ENCODE assay signal across 24 cellular contexts in the genomic region with DNA sequence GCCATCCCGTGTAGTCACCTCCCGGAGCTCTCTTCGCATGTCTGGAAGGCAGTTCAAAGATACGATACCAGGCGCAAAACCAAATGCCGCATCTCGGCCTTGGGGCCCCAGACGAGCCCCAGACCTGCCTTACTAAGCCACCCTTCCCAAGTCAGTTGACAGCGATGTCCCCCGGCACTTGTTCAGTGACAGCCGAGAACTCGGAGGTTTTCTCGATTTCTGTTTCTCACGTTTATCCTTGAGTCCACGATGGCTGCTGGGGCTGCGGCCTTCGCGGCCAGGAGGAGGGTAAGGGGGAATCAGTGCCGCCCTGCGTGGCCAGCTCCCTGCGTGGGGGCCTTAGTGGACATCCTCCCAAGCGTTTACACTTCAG. TPM values are rescaled to one million over a fixed set of nuclear protein-coding genes. Genes with fewer than 3 reads are reported as not detected.
A peak's percentile ranks its signal among the peaks of the same experiment; 100 is the strongest.
DNase-seq lines count a peak whose midpoint lies in the region; ATAC-seq, FAIRE-seq and TF ChIP-seq lines count a peak whose summit lies in the region.
"Had no signal": no experiment of that assay in that cellular context is flagged by ENCODE, and none has a peak within 500 bp of the region (broad histone marks: within the 10 kb centered on the region; RNA-seq: fewer than 3 reads in every experiment).

No MANE protein-coding gene starts in this region.

- POLR2A ChIA-PET in CD4-positive, alpha-beta memory T cell (lab: Charles Lee; ENCODE audit: partially characterized antibody): no interaction called here
- POLR2A ChIA-PET in H1 (lab: Charles Lee; ENCODE audit: partially characterized antibody): interaction anchor here (0.6 to 1.0 kb wide), 2 partner anchors 50 to 55 kb away, joined by 3 to 4 read pairs; a partner anchor contains a TSS

- no peaks in the 10 kb centered on the region for H3K27me3 ChIP-seq in CD4-positive, alpha-beta memory T cell (ENCODE audit: insufficient read depth, low read length)
- H3K27me3 ChIP-seq in GM23338 (ENCODE audit: insufficient read depth): no peaks in the 10 kb centered on the region
- no peaks in the 10 kb centered on the region for H3K27me3 ChIP-seq in H1 (replicated peaks in 1 of 4; ENCODE audit: control insufficient read depth in 3 of 4, extremely low read depth in 1 of 4, insufficient read depth in 3 of 4, low read length in 3 of 4)
- H3K27me3 ChIP-seq in neutrophil: no peaks in the 10 kb centered on the region
- H3K27me3 ChIP-seq: body of pancreas, colonic mucosa, ovary had no signal

- H3K27ac ChIP-seq in CD4-positive, alpha-beta memory T cell (ENCODE audit: low read depth, low read length): no peak overlapping the region
- H3K27ac ChIP-seq in GM23338 (ENCODE audit: low read depth) (peak overlapping the region; percentile 63; the same call in 1 of the 2 replicates), H1 (ENCODE audit: low read depth, low read length) (peak overlapping the region; percentile 34; the same call in 1 of the 2 replicates), neutrophil (peak overlapping the region; percentile 96)
- H3K27ac ChIP-seq: body of pancreas, colonic mucosa, ovary had no signal

- no peaks in the 10 kb centered on the region for H3K27me3 Mint-ChIP-seq in CD4-positive, alpha-beta memory T cell
- H3K27me3 Mint-ChIP-seq in GM23338 (ENCODE audit: insufficient read depth, low read depth, poor library complexity): peaks cover 11% of the 10 kb centered on the region

- TF ChIP-seq CTCF in GM23338 (conservative IDR thresholded peaks at IDR 0.05; ENCODE audit: low read depth in 2 of 2) (no peak), H1 (IDR thresholded peaks at IDR 0.05; ENCODE audit: control extremely low read depth in 1 of 3, insufficient read depth in 1 of 3, low read depth in 1 of 3, low read length in 3 of 3) (no peak), neutrophil (IDR thresholded peaks at IDR 0.05) (no peak)

- TF ChIP-seq EP300 in H1 (IDR thresholded peaks at IDR 0.05; ENCODE audit: borderline replicate concordance in 1 of 2, low read depth in 2 of 2, low read length in 2 of 2): no peak

- H2AFZ ChIP-seq in GM23338: no peak overlapping the region
- H2AFZ ChIP-seq in H1 (ENCODE audit: low read length): no peak overlapping the region

- H3K18ac ChIP-seq in H1 (ENCODE audit: extremely low read depth, low read length): peak overlapping the region; percentile 19; the same call in 1 of the 2 replicates

- no peaks in the 10 kb centered on the region for H3F3A ChIP-seq in GM23338 (replicated peaks; ENCODE audit: low read depth)

- H3K36me3 Mint-ChIP-seq in CD4-positive, alpha-beta memory T cell: peaks cover 23 to 48% of the 10 kb centered on the region in 2 donors
- peaks cover 28% of the 10 kb centered on the region for H3K36me3 Mint-ChIP-seq in GM23338 (ENCODE audit: low read depth)

- H3K9me3 ChIP-seq in CD4-positive, alpha-beta memory T cell (ENCODE audit: control insufficient read depth in 1 of 2, low read length in 2 of 2): no peaks in the 10 kb centered on the region
- no peaks in the 10 kb centered on the region for H3K9me3 ChIP-seq in H1 (ENCODE audit: insufficient read depth in 2 of 2, low read depth in 1 of 2, low read length in 1 of 2)
- H3K9me3 ChIP-seq in neutrophil: no peaks in the 10 kb centered on the region
- H3K9me3 ChIP-seq: body of pancreas, colonic mucosa, mucosa of descending colon, ovary had no signal

- peaks cover 0 to 3% (median 0%) of the 10 kb centered on the region in 8 donors for H3K9me3 Mint-ChIP-seq in CD4-positive, alpha-beta memory T cell
- no peaks in the 10 kb centered on the region for H3K9me3 Mint-ChIP-seq in GM23338
- H3K9me3 Mint-ChIP-seq: T-helper 1 cell treated with Interleukin-12 subunit alpha and Interleukin-12 subunit beta and Interleukin-4 antibody, amounts not matched to agents 30 μg/mL and 1 μg/mL, for 36 hours had no signal

- H2BK12ac ChIP-seq in H1 (ENCODE audit: low read depth, low read length): no peak overlapping the region

- no peak for TF ChIP-seq RAD21 in H1 (IDR thresholded peaks at IDR 0.05 in 1 of 2, conservative IDR thresholded peaks at IDR 0.05 in 1 of 2; ENCODE audit: low read depth in 2 of 2, low read length in 2 of 2)

- H4K8ac ChIP-seq in H1 (ENCODE audit: extremely low read depth, insufficient read depth, low read length): no peak overlapping the region

- CTCF ChIA-PET in CD4-positive, alpha-beta memory T cell (lab: Charles Lee; ENCODE audit: partially characterized antibody): no interaction called here
- CTCF ChIA-PET in H1 (lab: Charles Lee; ENCODE audit: partially characterized antibody): interaction anchor here (1.0 to 1.1 kb wide), 2 partner anchors 21 to 57 kb away, joined by 3 to 4 read pairs; no protein-coding TSS in a partner anchor

- TF ChIP-seq POLR2A in H1 (IDR thresholded peaks at IDR 0.05; ENCODE audit: control extremely low read depth in 1 of 2, low read depth in 2 of 2, low read length in 2 of 2): no peak

- H3K23ac ChIP-seq in H1 (ENCODE audit: insufficient read length): no peak overlapping the region

- intact Hi-C loops in CD4-positive, alpha-beta memory T cell (cut with micrococcal nuclease): no loop called here

- H2BK120ac ChIP-seq in H1 (replicated peaks; ENCODE audit: low read depth, low read length): no peak overlapping the region

- no peaks in the 10 kb centered on the region for H3K9me2 ChIP-seq in GM23338 (ENCODE audit: insufficient read depth)

- H3K4me2 ChIP-seq in GM23338 (no peak overlapping the region), H1 (ENCODE audit: insufficient read depth in 1 of 2, low read depth in 2 of 2, low read length in 2 of 2) (peak overlapping the region in 1 of 2 experiments; percentile 27; a peak in 1 of 4 replicates)

- no peak overlapping the region; the same call in 1 of the 2 replicates for H2BK5ac ChIP-seq in H1 (ENCODE audit: low read depth, low read length)

- H3K4me1 ChIP-seq in CD4-positive, alpha-beta memory T cell (ENCODE audit: insufficient read depth, low read length): peaks cover 32% of the 10 kb centered on the region
- H3K4me1 ChIP-seq in GM23338 (ENCODE audit: insufficient read depth) (peaks cover 12% of the 10 kb centered on the region), H1 (replicated peaks in 1 of 4; ENCODE audit: control insufficient read depth in 3 of 4, insufficient read depth in 4 of 4, low read length in 3 of 4) (peaks cover 3 to 30% (median 13%) of the 10 kb centered on the region in 4 experiments), neutrophil (ENCODE audit: control insufficient read depth in 1 of 2, insufficient read depth in 1 of 2, low read depth in 1 of 2, low read length in 1 of 2) (peaks cover 76 to 78% of the 10 kb centered on the region in 2 experiments)
- H3K4me1 ChIP-seq: colonic mucosa had no signal

- H3K4me3 Mint-ChIP-seq in CD4-positive, alpha-beta memory T cell: no peak overlapping the region
- H3K4me3 Mint-ChIP-seq in GM23338: no peak overlapping the region
- H3K4me3 Mint-ChIP-seq: T-helper 1 cell treated with Interleukin-12 subunit alpha and Interleukin-12 subunit beta and Interleukin-4 antibody, amounts not matched to agents 30 μg/mL and 1 μg/mL, for 36 hours had no signal

- DNase-seq in CD4-positive, alpha-beta memory T cell: no peak
- DNase-seq in GM23338 (ENCODE audit: low spot score) (no peak), H1 (ENCODE audit: low read depth in 1 of 2, low spot score in 2 of 2) (no peak), DMS 273 (lab: John Stamatoyannopoulos, UW; ENCODE audit: unreplicated experiment) (no peak), H4 (ENCODE audit: low spot score) (no peak)
- DNase-seq: body of pancreas; colonic mucosa; foreskin fibroblast; hypothalamus; KG1; mucosa of descending colon; NCI-H1048; NCI-H2081 treated with DMSO at 0.1 percent for 48 hours; NCI-H510A; ovary; SHP77 treated with DMSO at 0.1 percent for 48 hours; stimulated activated CD4-positive, alpha-beta T cell treated with anti-CD3 and anti-CD28 coated beads, Interleukin-2, amount 100 ng/mL, for 48 hours; substantia nigra had no signal

- peaks cover 36% of the 10 kb centered on the region for H3K36me3 ChIP-seq in CD4-positive, alpha-beta memory T cell (ENCODE audit: insufficient read depth, low read length)
- H3K36me3 ChIP-seq in GM23338 (ENCODE audit: insufficient read depth) (no peaks in the 10 kb centered on the region), H1 (ENCODE audit: control insufficient read depth in 2 of 4, insufficient read depth in 4 of 4, low read length in 3 of 4) (peaks cover 2 to 24% (median 3%) of the 10 kb centered on the region in 4 experiments; a peak in 6 of 8 replicates), neutrophil (peaks cover 40% of the 10 kb centered on the region)
- H3K36me3 ChIP-seq: colonic mucosa, ovary had no signal

- H3K4ac ChIP-seq in H1 (replicated peaks; ENCODE audit: insufficient read length, low read depth, low read length): no peak overlapping the region

- no peak for FAIRE-seq in H1 (lab: Jason Lieb, UNC)
- FAIRE-seq: endothelial cell of umbilical vein had no signal

- H2BK15ac ChIP-seq in H1 (ENCODE audit: low read length): no peak overlapping the region

- H3K23me2 ChIP-seq in H1 (ENCODE audit: low read depth, low read length): no peaks in the 10 kb centered on the region; the same call in 1 of the 2 replicates

- H2AK5ac ChIP-seq in H1 (ENCODE audit: low read depth, low read length): no peak overlapping the region

- peak overlapping the region in 4 of 7 donors; percentile 46 to 89 (median 68) for H3K27ac Mint-ChIP-seq in CD4-positive, alpha-beta memory T cell
- H3K27ac Mint-ChIP-seq in GM23338: no peak overlapping the region; the same call in 1 of the 2 replicates
- H3K27ac Mint-ChIP-seq: T-helper 1 cell treated with Interleukin-12 subunit alpha and Interleukin-12 subunit beta and Interleukin-4 antibody, amounts not matched to agents 30 μg/mL and 1 μg/mL, for 36 hours had no signal

- H3K4me1 Mint-ChIP-seq in CD4-positive, alpha-beta memory T cell: peaks cover 35 to 86% (median 58%) of the 10 kb centered on the region in 4 donors
- peaks cover 42% of the 10 kb centered on the region for H3K4me1 Mint-ChIP-seq in GM23338

- ATAC-seq in GM23338 (no peak), GM19467 (IDR thresholded peaks at IDR 0.05; ENCODE audit: unreplicated experiment) (no peak), GM18868 (IDR thresholded peaks at IDR 0.05; ENCODE audit: unreplicated experiment) (no peak)
- ATAC-seq: activated CD4-positive, CD25-positive, alpha-beta regulatory T cell treated with anti-CD3 and anti-CD28 coated beads, Interleukin-2, amount 50 U/mL, for 24 hours; body of pancreas; mucosa of descending colon had no signal

- H2BK20ac ChIP-seq in H1 (ENCODE audit: low read length): no peak overlapping the region

- H3K56ac ChIP-seq in H1 (replicated peaks; ENCODE audit: insufficient read length, low read depth, low read length): no peak overlapping the region

- H3K9ac ChIP-seq in H1 (replicated peaks in 1 of 4; ENCODE audit: extremely low read depth in 1 of 4, low read depth in 3 of 4, low read length in 3 of 4): no peak overlapping the region

- WGBS in H1 (ENCODE audit: extremely low coverage in 1 of 2, insufficient coverage in 1 of 2, insufficient read length in 1 of 2, insufficient replicate concordance in 2 of 2, low coverage in 1 of 2, low lambda C conversion rate in 2 of 2, missing lambda C conversion rate in 1 of 2), 2 experiments: 96% methylated on average over 19 of the region's 22 CpGs; no CpG with 5 or more reads in 1 of the 2 experiments

- H3K79me1 ChIP-seq in H1 (ENCODE audit: low read depth, low read length): peaks cover 34% of the 10 kb centered on the region

- H3K4me3 ChIP-seq in CD4-positive, alpha-beta memory T cell (ENCODE audit: low read length in 2 of 2): no peak overlapping the region
- H3K4me3 ChIP-seq in GM23338 (no peak overlapping the region), H1 (ENCODE audit: extremely low read depth in 1 of 4, insufficient read depth in 2 of 4, low read depth in 3 of 4, low read length in 4 of 4) (no peak overlapping the region), neutrophil (ENCODE audit: low read depth in 1 of 2, low read length in 1 of 2) (no peak overlapping the region)
- H3K4me3 ChIP-seq: body of pancreas, colonic mucosa, mucosa of descending colon, ovary had no signal

- no peak overlapping the region for H3K14ac ChIP-seq in H1 (ENCODE audit: insufficient read length)

- no peak overlapping the region for H4K91ac ChIP-seq in H1 (replicated peaks; ENCODE audit: insufficient read length, low read length)

- no peak overlapping the region for H4K5ac ChIP-seq in H1 (ENCODE audit: insufficient read length, low read depth, low read length)

- H4K20me1 ChIP-seq in GM23338 (replicated peaks; ENCODE audit: insufficient read depth) (peaks cover 40% of the 10 kb centered on the region), H1 (replicated peaks in 1 of 2; ENCODE audit: control insufficient read depth in 1 of 2, insufficient read depth in 2 of 2, low read length in 2 of 2) (peaks cover 39 to 44% of the 10 kb centered on the region in 2 experiments)

- peaks cover 92% of the 10 kb centered on the region for H3K79me2 ChIP-seq in GM23338 (replicated peaks; ENCODE audit: insufficient read depth)
- H3K79me2 ChIP-seq in H1 (ENCODE audit: control insufficient read depth in 1 of 2, insufficient read depth in 2 of 2, low read length in 2 of 2): peaks cover 25 to 96% of the 10 kb centered on the region in 2 experiments

RNA-seq across cellular contexts. Expression of a gene that starts 7.3 kb away (rescaled TPM):
- total RNA-seq in CD4-positive, alpha-beta memory T cell: 100 to 1,000 TPM; 101 to 106 TPM
- 10 to 100 TPM; 54.1 to 70.9 TPM for polyA plus RNA-seq in CD4-positive, alpha-beta memory T cell
- total RNA-seq in GM23338 (2014; rRNA removed; shearing (Covaris generic)): 99.0 and 120 TPM in 2 replicates
- polyA plus RNA-seq in GM23338 (2016; fragmentation: Nextera tagmentation; extraction: Ambion mirVana): 48.3 and 49.8 TPM in 2 replicates
- total RNA-seq in H1 (2021; fragmentation: NEBNext Ultra II Directional; extraction: Animal tissue kit (Norgen Biotek cat#: 25700)): 75.3 and 75.8 TPM in 2 replicates
- 133 and 166 TPM in 2 replicates for polyA plus RNA-seq in H1 (2011; rRNA removed)
- 136 TPM for polyA plus RNA-seq in H1 (2011; cell fraction: cytosol; rRNA removed)
- 178 TPM for polyA plus RNA-seq in H1 (2011; cell fraction: nucleus; rRNA removed)
- 65.1 to 86.6 TPM (median 84.3 TPM) in 4 replicates for polyA plus RNA-seq in H1 (2012, experiment 1 of 2)
- polyA plus RNA-seq in H1 (2012, experiment 2 of 2): 68.5 TPM
- polyA plus RNA-seq in H1 (2013, experiment 1 of 2): 51.3 TPM
- 48.3 TPM for polyA plus RNA-seq in H1 (2013, experiment 2 of 2)
- 55.7 and 65.9 TPM in 2 replicates for polyA minus RNA-seq in H1 (2011; rRNA and poly(A)+ RNA removed)
- polyA minus RNA-seq in H1 (2011; cell fraction: cytosol; rRNA and poly(A)+ RNA removed): 67.3 TPM
- polyA minus RNA-seq in H1 (2011; cell fraction: nucleus; rRNA and poly(A)+ RNA removed): 68.6 TPM
- 54.3 and 69.4 TPM in 2 replicates for total RNA-seq in H4 (2014; rRNA removed; shearing (Covaris generic))

RNA-seq across cellular contexts. Expression of a gene that starts 48.1 kb away (rescaled TPM):
- 100 to 1,000 TPM; 186 to 195 TPM for total RNA-seq in CD4-positive, alpha-beta memory T cell
- 10 to 100 TPM; 39.3 to 79.0 TPM for polyA plus RNA-seq in CD4-positive, alpha-beta memory T cell
- total RNA-seq in GM23338 (2014; rRNA removed; shearing (Covaris generic)): 125 and 192 TPM in 2 replicates
- 74.0 and 89.2 TPM in 2 replicates for polyA plus RNA-seq in GM23338 (2016; fragmentation: Nextera tagmentation; extraction: Ambion mirVana)
- total RNA-seq in H1 (2021; fragmentation: NEBNext Ultra II Directional; extraction: Animal tissue kit (Norgen Biotek cat#: 25700)): 128 and 132 TPM in 2 replicates
- 185 and 308 TPM in 2 replicates for polyA plus RNA-seq in H1 (2011; rRNA removed)
- 211 TPM for polyA plus RNA-seq in H1 (2011; cell fraction: cytosol; rRNA removed)
- 631 TPM for polyA plus RNA-seq in H1 (2011; cell fraction: nucleus; rRNA removed)
- 85.5 to 186 TPM (median 163 TPM) in 4 replicates for polyA plus RNA-seq in H1 (2012, experiment 1 of 2)
- polyA plus RNA-seq in H1 (2012, experiment 2 of 2): 85.3 TPM
- 72.7 TPM for polyA plus RNA-seq in H1 (2013, experiment 1 of 2)
- polyA plus RNA-seq in H1 (2013, experiment 2 of 2): 71.3 TPM
- 83.5 and 84.0 TPM in 2 replicates for polyA minus RNA-seq in H1 (2011; rRNA and poly(A)+ RNA removed)
- polyA minus RNA-seq in H1 (2011; cell fraction: cytosol; rRNA and poly(A)+ RNA removed): 128 TPM
- 95.0 TPM for polyA minus RNA-seq in H1 (2011; cell fraction: nucleus; rRNA and poly(A)+ RNA removed)
- 81.0 and 106 TPM in 2 replicates for total RNA-seq in H4 (2014; rRNA removed; shearing (Covaris generic))

RNA-seq across cellular contexts. Expression of a gene that starts 50.0 kb away (rescaled TPM):
- total RNA-seq in CD4-positive, alpha-beta memory T cell: 10 to 100 TPM; 44.4 to 44.6 TPM
- 1 to 10 TPM; 2.4 to 6.8 TPM for polyA plus RNA-seq in CD4-positive, alpha-beta memory T cell
- 11.8 and 27.7 TPM in 2 replicates for total RNA-seq in GM23338 (2014; rRNA removed; shearing (Covaris generic))
- polyA plus RNA-seq in GM23338 (2016; fragmentation: Nextera tagmentation; extraction: Ambion mirVana) (5.9 and 6.5 TPM in 2 replicates), H1 (2011; rRNA removed) (14.5 and 21.1 TPM in 2 replicates)
- 19.0 and 19.4 TPM in 2 replicates for total RNA-seq in H1 (2021; fragmentation: NEBNext Ultra II Directional; extraction: Animal tissue kit (Norgen Biotek cat#: 25700))
- polyA plus RNA-seq in H1 (2011; cell fraction: cytosol; rRNA removed): 14.8 TPM
- polyA plus RNA-seq in H1 (2011; cell fraction: nucleus; rRNA removed): 106 TPM
- polyA plus RNA-seq in H1 (2012, experiment 1 of 2): 17.0 to 21.8 TPM (median 19.1 TPM) in 4 replicates
- 2.3 TPM for polyA plus RNA-seq in H1 (2012, experiment 2 of 2)
- polyA plus RNA-seq in H1 (2013, experiment 1 of 2): 9.4 TPM
- 8.0 TPM for polyA plus RNA-seq in H1 (2013, experiment 2 of 2)
- 7.8 and 8.3 TPM in 2 replicates for polyA minus RNA-seq in H1 (2011; rRNA and poly(A)+ RNA removed)
- polyA minus RNA-seq in H1 (2011; cell fraction: cytosol; rRNA and poly(A)+ RNA removed): 13.4 TPM
- polyA minus RNA-seq in H1 (2011; cell fraction: nucleus; rRNA and poly(A)+ RNA removed): 25.9 TPM
- 1.7 and 2.5 TPM in 2 replicates for total RNA-seq in H4 (2014; rRNA removed; shearing (Covaris generic))
